ENCODE assay signal across 8 cellular contexts in genomic region chr19:53467503-53468262, GRCh38. TPM values are rescaled to one million over a fixed set of nuclear protein-coding genes. Genes with fewer than 3 reads are reported as not detected.
DNase-seq lines count a peak whose midpoint lies in the region; ATAC-seq and TF ChIP-seq lines count a peak whose summit lies in the region.

Gene ZNF813 (plus strand): TSS chr19:53467733. CDS start chr19:53483823, 16,090 bp downstream.

- DNase-seq in NCI-H2196 (lab: John Stamatoyannopoulos, UW; ENCODE audit: unreplicated experiment): peak; percentile 72
- peak; percentile 91 for DNase-seq in activated CD4-positive, alpha-beta T cell treated with anti-CD3 and anti-CD28 coated beads for 1 hour
- DNase-seq in cerebellum (ENCODE audit: low spot score): peak; percentile 92
- DNase-seq in kidney glomerular epithelial cell (lab: John Stamatoyannopoulos, UW): peak; percentile 45
- peak; percentile 95 for DNase-seq in stimulated activated CD4-positive, alpha-beta T cell treated with anti-CD3 and anti-CD28 coated beads, Interleukin-15, amount 100 ng/mL, for 24 hours

- TF ChIP-seq POLR2A in GM10847 (IDR thresholded peaks at IDR 0.05; ENCODE audit: extremely low read depth, insufficient read length): peak; percentile 58

- ATAC-seq in HG02852 (IDR thresholded peaks at IDR 0.05; ENCODE audit: unreplicated experiment) (peak; percentile 83), GM18873 (IDR thresholded peaks at IDR 0.05; ENCODE audit: low FRiP score, unreplicated experiment) (no peak)

RNA-seq across cellular contexts. Expression of gene ZNF813, which starts in this region (rescaled TPM):
- 6.3 TPM for total RNA-seq in cerebellum

Comparison
In these comparisons a context has a peak if more than half of its experiments do, and no peak if none do; other contexts are left out.
1. DNase-seq: peak in every context shown above with its lines; median percentile 95 in stimulated activated CD4-positive, alpha-beta T cell treated with anti-CD3 and anti-CD28 coated beads, Interleukin-15, amount 100 ng/mL, for 24 hours; 92 in cerebellum; 91 in activated CD4-positive, alpha-beta T cell treated with anti-CD3 and anti-CD28 coated beads for 1 hour; 72 in NCI-H2196; 45 in kidney glomerular epithelial cell.